In genomic region chr2:200751786-200752185, GRCh38 we compare ENCODE assay signal across 20 cellular contexts.
"Had no signal": no experiment of that assay in that cellular context is flagged by ENCODE, and none has a peak within 500 bp of the region (broad histone marks: within the 10 kb centered on the region; RNA-seq: fewer than 3 reads in every experiment).

No MANE protein-coding gene starts in this region.

- H3K4me1 ChIP-seq: upper lobe of left lung had no signal

- H3K4me1 Mint-ChIP-seq: memory B cell; naive thymus-derived CD4-positive, alpha-beta T cell had no signal

- H3K27ac Mint-ChIP-seq: activated naive CD4-positive, alpha-beta T cell treated with anti-CD3 and anti-CD28 coated beads for 36 hours; brain; memory B cell; naive thymus-derived CD4-positive, alpha-beta T cell; T-helper 1 cell treated with Interleukin-12 subunit alpha and Interleukin-12 subunit beta and Interleukin-4 antibody, amounts not matched to agents 30 μg/mL and 1 μg/mL, for 36 hours had no signal

- H3K4me2 ChIP-seq: hepatocyte had no signal

- H2AFZ ChIP-seq: hepatocyte had no signal

- H3K27me3 ChIP-seq: hepatocyte, left lung, ovary, SJSA1, testis, upper lobe of left lung had no signal

- H3K4me3 ChIP-seq: esophagus squamous epithelium, hepatocyte, left lung, ovary, SJSA1, testis, upper lobe of left lung had no signal

- H3K36me3 Mint-ChIP-seq: brain; memory B cell; naive thymus-derived CD4-positive, alpha-beta T cell had no signal

- H3K9me3 ChIP-seq: esophagus squamous epithelium, left lung, ovary, SJSA1, testis, upper lobe of left lung had no signal

- DNase-seq: activated CD4-positive, alpha-beta T cell treated with anti-CD3 and anti-CD28 coated beads, Interleukin-2, amount 50 U/mL, for 1 hour; activated CD8-positive, alpha-beta memory T cell treated with anti-CD3 and anti-CD28 coated beads, Interleukin-2, amount 50 U/mL, for 4 hours; activated naive CD4-positive, alpha-beta T cell treated with anti-CD3 and anti-CD28 coated beads for 36 hours; activated T-cell treated with anti-CD3 and anti-CD28 coated beads, Interleukin-2, amount 50 U/mL, for 4 hours; anterior cingulate cortex; cortex of kidney; esophagus squamous epithelium; left lung; naive thymus-derived CD4-positive, alpha-beta T cell; ovary; retina; stimulated activated CD4-positive, alpha-beta T cell treated with anti-CD3 and anti-CD28 coated beads, Interleukin-2, amount 100 ng/mL, for 48 hours; testis; upper lobe of left lung had no signal

- H3K36me3 ChIP-seq: esophagus squamous epithelium, left lung, ovary, SJSA1, upper lobe of left lung had no signal

- H3K4me3 Mint-ChIP-seq: activated naive CD4-positive, alpha-beta T cell treated with anti-CD3 and anti-CD28 coated beads for 36 hours; activated T-cell treated with anti-CD3 and anti-CD28 coated beads, Interleukin-2, amount 50 U/mL, for 4 hours; brain; memory B cell; naive thymus-derived CD4-positive, alpha-beta T cell; T-helper 1 cell treated with Interleukin-12 subunit alpha and Interleukin-12 subunit beta and Interleukin-4 antibody, amounts not matched to agents 30 μg/mL and 1 μg/mL, for 36 hours had no signal

- ATAC-seq: activated CD4-positive, CD25-positive, alpha-beta regulatory T cell treated with anti-CD3 and anti-CD28 coated beads, Interleukin-2, amount 50 U/mL, for 24 hours; activated T-cell treated with anti-CD3 and anti-CD28 coated beads, Interleukin-2, amount 50 U/mL, for 4 hours; left lung; naive thymus-derived CD4-positive, alpha-beta T cell had no signal

- H3K79me2 ChIP-seq: hepatocyte had no signal

- H3K9me3 Mint-ChIP-seq: activated naive CD4-positive, alpha-beta T cell treated with anti-CD3 and anti-CD28 coated beads for 36 hours; activated T-cell treated with anti-CD3 and anti-CD28 coated beads, Interleukin-2, amount 50 U/mL, for 4 hours; memory B cell; T-helper 1 cell treated with Interleukin-12 subunit alpha and Interleukin-12 subunit beta and Interleukin-4 antibody, amounts not matched to agents 30 μg/mL and 1 μg/mL, for 36 hours had no signal

- H3K27ac ChIP-seq: hepatocyte, left lung, ovary, SJSA1, testis, upper lobe of left lung had no signal
